Comparison of ENCODE assay signal across 32 cellular contexts in genomic region chr17:12867726-12868125, GRCh38.
"Had no signal": no experiment of that assay in that cellular context is flagged by ENCODE, and none has a peak within 500 bp of the region (broad histone marks: within the 10 kb centered on the region; RNA-seq: fewer than 3 reads in every experiment).

No MANE protein-coding gene starts in this region.

- H3K27ac Mint-ChIP-seq: activated CD4-positive, alpha-beta T cell treated with anti-CD3 and anti-CD28 coated beads for 36 hours; activated CD8-positive, alpha-beta memory T cell treated with anti-CD3 and anti-CD28 coated beads, Interleukin-2, amount 10 ng/mL, durations not matched to agents 7 days and 5 days; activated CD8-positive, alpha-beta T cell treated with anti-CD3 and anti-CD28 coated beads for 36 hours; activated naive CD4-positive, alpha-beta T cell treated with anti-CD3 and anti-CD28 coated beads, Interleukin-2, amount 10 ng/mL, durations not matched to agents 7 days and 5 days; activated naive CD4-positive, alpha-beta T cell treated with anti-CD3 and anti-CD28 coated beads, Interleukin-2, amount 50 U/mL, for 72 hours; activated naive CD8-positive, alpha-beta T cell treated with anti-CD3 and anti-CD28 coated beads, Interleukin-2, amount 10 ng/mL, durations not matched to agents 7 days and 5 days; brain; dendritic cell treated with granulocyte-macrophage colony-stimulating factor and Interleukin-4, amounts not matched to agents 40 ng/mL and 50 ng/mL, for 4 days; endodermal cell; T-helper 17 cell; T-helper 2 cell treated with Interferon-gamma antibody and Interleukin-4, amounts not matched to agents 5 μg/mL and 100 μg/mL, for 36 hours had no signal

- H3K9me3 ChIP-seq: ascending aorta had no signal

- H3K36me3 Mint-ChIP-seq: activated CD8-positive, alpha-beta memory T cell treated with anti-CD3 and anti-CD28 coated beads, Interleukin-2, amount 10 ng/mL, durations not matched to agents 7 days and 5 days; activated naive CD4-positive, alpha-beta T cell treated with anti-CD3 and anti-CD28 coated beads, Interleukin-2, amount 10 ng/mL, durations not matched to agents 7 days and 5 days; activated naive CD8-positive, alpha-beta T cell treated with anti-CD3 and anti-CD28 coated beads, Interleukin-2, amount 10 ng/mL, durations not matched to agents 7 days and 5 days had no signal

- DNase-seq: activated CD4-positive, alpha-beta T cell treated with anti-CD3 and anti-CD28 coated beads for 36 hours; activated CD4-positive, alpha-beta T cell treated with anti-CD3 and anti-CD28 coated beads, Interleukin-2, amount 50 U/mL, for 1 hour; activated CD4-positive, alpha-beta T cell treated with anti-CD3 and anti-CD28 coated beads, Interleukin-2, amount 50 U/mL, for 48 hours; activated CD4-positive, CD25-positive, alpha-beta regulatory T cell; activated CD4-positive, CD25-positive, alpha-beta regulatory T cell treated with anti-CD3 and anti-CD28 coated beads, Interleukin-2, amount 50 U/mL, for 72 hours; activated CD8-positive, alpha-beta memory T cell treated with anti-CD3 and anti-CD28 coated beads, Interleukin-2, amount 10 ng/mL, durations not matched to agents 7 days and 5 days; activated CD8-positive, alpha-beta memory T cell treated with anti-CD3 and anti-CD28 coated beads, Interleukin-2, amount 50 U/mL, for 4 hours; activated CD8-positive, alpha-beta T cell treated with anti-CD3 and anti-CD28 coated beads for 36 hours; activated gamma-delta T cell; activated naive CD4-positive, alpha-beta T cell; activated naive CD4-positive, alpha-beta T cell treated with anti-CD3 and anti-CD28 coated beads, Interleukin-2, amount 10 ng/mL, durations not matched to agents 7 days and 5 days; activated naive CD8-positive, alpha-beta T cell treated with anti-CD3 and anti-CD28 coated beads, Interleukin-2, amount 10 ng/mL, durations not matched to agents 7 days and 5 days; activated T-cell treated with anti-CD3 and anti-CD28 coated beads, Interleukin-2, amount 50 U/mL, for 1 hour; activated T-cell treated with anti-CD3 and anti-CD28 coated beads, Interleukin-2, amount 50 U/mL, for 48 hours; dorsolateral prefrontal cortex; effector memory CD4-positive, alpha-beta T cell; endodermal cell; foreskin fibroblast; head of caudate nucleus; T-helper 1 cell; T-helper 17 cell; T1000 had no signal

- ATAC-seq: activated CD4-positive, alpha-beta T cell treated with anti-CD3 and anti-CD28 coated beads for 36 hours; activated CD8-positive, alpha-beta memory T cell treated with anti-CD3 and anti-CD28 coated beads, Interleukin-2, amount 10 ng/mL, durations not matched to agents 7 days and 5 days; activated CD8-positive, alpha-beta T cell treated with anti-CD3 and anti-CD28 coated beads for 36 hours; activated naive CD4-positive, alpha-beta T cell treated with anti-CD3 and anti-CD28 coated beads, Interleukin-2, amount 50 U/mL, for 72 hours; esophagus mucosa; T-helper 17 cell had no signal

- H3K36me3 ChIP-seq: ascending aorta had no signal

- H3K4me1 ChIP-seq: ascending aorta had no signal

- H3K4me3 ChIP-seq: ascending aorta, coronary artery, dorsolateral prefrontal cortex had no signal

- H3K27me3 ChIP-seq: ascending aorta, dorsolateral prefrontal cortex had no signal

- H3K4me3 Mint-ChIP-seq: activated CD4-positive, alpha-beta T cell treated with anti-CD3 and anti-CD28 coated beads for 36 hours; activated CD8-positive, alpha-beta memory T cell treated with anti-CD3 and anti-CD28 coated beads, Interleukin-2, amount 10 ng/mL, durations not matched to agents 7 days and 5 days; activated CD8-positive, alpha-beta T cell treated with anti-CD3 and anti-CD28 coated beads for 36 hours; activated naive CD4-positive, alpha-beta T cell treated with anti-CD3 and anti-CD28 coated beads, Interleukin-2, amount 10 ng/mL, durations not matched to agents 7 days and 5 days; activated naive CD8-positive, alpha-beta T cell treated with anti-CD3 and anti-CD28 coated beads, Interleukin-2, amount 10 ng/mL, durations not matched to agents 7 days and 5 days; brain; central memory CD8-positive, alpha-beta T cell; dendritic cell treated with granulocyte-macrophage colony-stimulating factor and Interleukin-4, amounts not matched to agents 40 ng/mL and 50 ng/mL, for 4 days; endodermal cell; T-helper 17 cell; T-helper 2 cell treated with Interferon-gamma antibody and Interleukin-4, amounts not matched to agents 5 μg/mL and 100 μg/mL, for 36 hours had no signal

- H3K9me3 Mint-ChIP-seq: central memory CD8-positive, alpha-beta T cell had no signal

- H3K27me3 Mint-ChIP-seq: activated CD4-positive, alpha-beta T cell treated with anti-CD3 and anti-CD28 coated beads for 36 hours; activated CD8-positive, alpha-beta memory T cell treated with anti-CD3 and anti-CD28 coated beads, Interleukin-2, amount 10 ng/mL, durations not matched to agents 7 days and 5 days; activated CD8-positive, alpha-beta T cell treated with anti-CD3 and anti-CD28 coated beads for 36 hours; activated naive CD4-positive, alpha-beta T cell treated with anti-CD3 and anti-CD28 coated beads, Interleukin-2, amount 10 ng/mL, durations not matched to agents 7 days and 5 days; activated naive CD8-positive, alpha-beta T cell treated with anti-CD3 and anti-CD28 coated beads, Interleukin-2, amount 10 ng/mL, durations not matched to agents 7 days and 5 days; dendritic cell treated with granulocyte-macrophage colony-stimulating factor and Interleukin-4, amounts not matched to agents 40 ng/mL and 50 ng/mL, for 4 days; T-helper 17 cell had no signal

- H3K27ac ChIP-seq: ascending aorta, coronary artery, dorsolateral prefrontal cortex had no signal

- FAIRE-seq: bronchial epithelial cell, frontal cortex had no signal

- H3K4me1 Mint-ChIP-seq: activated CD4-positive, alpha-beta T cell treated with anti-CD3 and anti-CD28 coated beads for 36 hours; activated CD8-positive, alpha-beta memory T cell treated with anti-CD3 and anti-CD28 coated beads, Interleukin-2, amount 10 ng/mL, durations not matched to agents 7 days and 5 days; activated naive CD4-positive, alpha-beta T cell treated with anti-CD3 and anti-CD28 coated beads, Interleukin-2, amount 10 ng/mL, durations not matched to agents 7 days and 5 days; activated naive CD8-positive, alpha-beta T cell treated with anti-CD3 and anti-CD28 coated beads, Interleukin-2, amount 10 ng/mL, durations not matched to agents 7 days and 5 days; brain; central memory CD8-positive, alpha-beta T cell; endodermal cell; T-helper 17 cell had no signal
